In genomic region chr10:5292196-5292735, GRCh38 we compare ENCODE assay signal across 8 cellular contexts.
DNase-seq lines count a peak whose midpoint lies in the region; ATAC-seq and TF ChIP-seq lines count a peak whose summit lies in the region.

No MANE protein-coding gene starts in this region.

- H3K27ac Mint-ChIP-seq in CD14-positive monocyte = peak overlapping the region; percentile 99 to 100 (median 99)

- H3K4me1 Mint-ChIP-seq in CD14-positive monocyte = peaks cover 65% of the 10 kb centered on the region

- H2BK15ac ChIP-seq in mesendoderm (replicated peaks; ENCODE audit: low read depth) = no peak overlapping the region

- H3K23ac ChIP-seq in mesendoderm (ENCODE audit: low read length) = no peak overlapping the region

- H3K4me3 Mint-ChIP-seq in CD14-positive monocyte = peak overlapping the region; percentile 40 to 82

- H3K27me3 Mint-ChIP-seq in CD14-positive monocyte (ENCODE audit: low read depth in 3 of 3) = peaks cover 0 to 2% (median 0%) of the 10 kb centered on the region in 3 donors

- H3K4me3 ChIP-seq in mesendoderm (ENCODE audit: low read length) = no peak overlapping the region

- no peak overlapping the region for H2AK5ac ChIP-seq in mesendoderm (ENCODE audit: low read length)

- H2BK5ac ChIP-seq in mesendoderm (ENCODE audit: low read length) = no peak overlapping the region

- H3K56ac ChIP-seq in mesendoderm (ENCODE audit: low read length) = no peak overlapping the region

- TF ChIP-seq CTCF in CD14-positive monocyte (IDR thresholded peaks at IDR 0.05) = no peak

- H3K36me3 ChIP-seq in mesendoderm (ENCODE audit: control insufficient read depth, insufficient read depth, low read length) = no peaks in the 10 kb centered on the region

- no peak overlapping the region for H4K5ac ChIP-seq in mesendoderm (ENCODE audit: low read length)

- H3K4ac ChIP-seq in mesendoderm (ENCODE audit: low read depth, low read length) = no peak overlapping the region

- H3K27me3 ChIP-seq in mesendoderm (ENCODE audit: insufficient read depth, low read length, poor library complexity) = no peaks in the 10 kb centered on the region

- no peaks in the 10 kb centered on the region for H3K79me2 ChIP-seq in mesendoderm (ENCODE audit: control insufficient read depth, insufficient read depth, low read length)

- no CpG with 5 or more reads among the region's 7 CpGs for WGBS in mesendoderm (ENCODE audit: extremely low coverage, insufficient coverage, low lambda C conversion rate)

- peaks cover 0 to 3% (median 0%) of the 10 kb centered on the region in 7 donors for H3K9me3 Mint-ChIP-seq in CD14-positive monocyte

- H3K27ac ChIP-seq in mesendoderm (ENCODE audit: low read depth, low read length) = no peak overlapping the region

- no peak overlapping the region for H2BK120ac ChIP-seq in mesendoderm (ENCODE audit: low read depth, low read length)

- no peak overlapping the region for H3K4me2 ChIP-seq in mesendoderm (ENCODE audit: low read length)

- no peak for DNase-seq in CD14-positive monocyte (ENCODE audit: low spot score)
- peak; percentile 57 for DNase-seq in NCI-H748 (lab: John Stamatoyannopoulos, UW; ENCODE audit: unreplicated experiment)
- peak; percentile 11 for DNase-seq in activated effector memory CD4-positive, alpha-beta T cell treated with Interleukin-2 at 50 U/mL for 16 hours
- no peak for DNase-seq in mesendoderm
- DNase-seq in HCEC 1CT = no peak

- H3K9ac ChIP-seq in mesendoderm (ENCODE audit: low read length) = no peak overlapping the region

- no peaks in the 10 kb centered on the region for H3K4me1 ChIP-seq in mesendoderm (ENCODE audit: control insufficient read depth, low read depth, low read length)

- H3K36me3 Mint-ChIP-seq in CD14-positive monocyte = peaks cover 2 to 3% of the 10 kb centered on the region in 2 donors

- peak overlapping the region; percentile 41 for H3K18ac ChIP-seq in mesendoderm (ENCODE audit: low read length)

- intact Hi-C loops in CD14-positive monocyte (cut with micrococcal nuclease) = loop anchor here in 1 of 2 donors (5.0 to 10.0 kb wide), 2 partner anchors 57 to 470 kb away; no protein-coding TSS in a partner anchor

- no peaks in the 10 kb centered on the region for H3K79me1 ChIP-seq in mesendoderm (ENCODE audit: low read length)

- ATAC-seq in GM18858 (IDR thresholded peaks at IDR 0.05; ENCODE audit: unreplicated experiment) (no peak), GM19467 (IDR thresholded peaks at IDR 0.05; ENCODE audit: unreplicated experiment) (no peak), GM21786 (IDR thresholded peaks at IDR 0.05; ENCODE audit: unreplicated experiment) (no peak)

- H4K8ac ChIP-seq in mesendoderm (ENCODE audit: low read depth, low read length) = no peak overlapping the region

Comparison
In these comparisons a context has a peak if more than half of its experiments do, and no peak if none do; other contexts are left out.
1. DNase-seq: peak in NCI-H748 (single experiment) and activated effector memory CD4-positive, alpha-beta T cell treated with Interleukin-2 at 50 U/mL for 16 hours (single experiment); none in CD14-positive monocyte (single experiment), mesendoderm (single experiment) and HCEC 1CT (single experiment).